Comparison of ENCODE assay signal across 10 cellular contexts in genomic region chr3:179046497-179047353, GRCh38. TPM values are rescaled to one million over a fixed set of nuclear protein-coding genes. Genes with fewer than 3 reads are reported as not detected.
DNase-seq lines count a peak whose midpoint lies in the region; ATAC-seq, FAIRE-seq and TF ChIP-seq lines count a peak whose summit lies in the region.
"Had no signal": no experiment of that assay in that cellular context is flagged by ENCODE, and none has a peak within 500 bp of the region (broad histone marks: within the 10 kb centered on the region; RNA-seq: fewer than 3 reads in every experiment).

No MANE protein-coding gene starts in this region.

- intact Hi-C loops in K562 (cut with micrococcal nuclease), result no loop called here
- intact Hi-C loops in sciatic nerve (cut with DNase I), result no loop called here
- intact Hi-C loops in Caco-2 (cut with micrococcal nuclease; ENCODE audit: unreplicated experiment), result no loop called here

- 56% methylated on average over 8 of the region's 8 CpGs for WGBS in K562 (ENCODE audit: insufficient coverage, low coverage, missing lambda C conversion rate)

- H3K9me3 Mint-ChIP-seq in Caco-2 (ENCODE audit: unreplicated experiment), result peaks cover 3% of the 10 kb centered on the region
- peaks cover 6% of the 10 kb centered on the region for H3K9me3 Mint-ChIP-seq in glutamatergic neuron (ENCODE audit: unreplicated experiment)

- H3K4me1 ChIP-seq in DND-41 (ENCODE audit: insufficient read depth, low read length) (peaks cover 11% of the 10 kb centered on the region), K562 (replicated peaks in 1 of 2; ENCODE audit: control insufficient read depth in 2 of 2, insufficient read depth in 2 of 2, low read length in 2 of 2) (no peaks in the 10 kb centered on the region), Caco-2 (no peaks in the 10 kb centered on the region)

- no peaks in the 10 kb centered on the region for H3K36me3 Mint-ChIP-seq in Caco-2 (ENCODE audit: insufficient read depth, unreplicated experiment)
- H3K36me3 Mint-ChIP-seq in glutamatergic neuron (ENCODE audit: unreplicated experiment), result peaks cover 14% of the 10 kb centered on the region

- H3K27me3 Mint-ChIP-seq in Caco-2 (ENCODE audit: insufficient read depth, unreplicated experiment) (no peaks in the 10 kb centered on the region), glutamatergic neuron (ENCODE audit: unreplicated experiment) (peaks cover 2% of the 10 kb centered on the region)

- POLR2A ChIA-PET in K562 (lab: Yijun Ruan, JAX) (interaction anchor here (0.6 to 1.3 kb wide), 5 partner anchors 10 to 26 kb away, joined by 3 to 8 read pairs (median 3); no protein-coding TSS in a partner anchor), Caco-2 (lab: Charles Lee) (interaction anchor here (0.6 kb wide), 1 partner anchor 278 kb away, joined by 7 read pairs; no protein-coding TSS in a partner anchor)

- H3K4me2 ChIP-seq in DND-41 (ENCODE audit: insufficient read depth, low read length), result no peak overlapping the region
- H3K4me2 ChIP-seq in K562 (ENCODE audit: insufficient read depth, low read length), result no peak overlapping the region

- in situ Hi-C loops in K562 (cut with MboI), result no loop called here

- H3K36me3 ChIP-seq in DND-41 (ENCODE audit: insufficient read depth, low read length) (no peaks in the 10 kb centered on the region), K562 (ENCODE audit: control insufficient read depth, insufficient read depth, low read length) (no peaks in the 10 kb centered on the region), Caco-2 (ENCODE audit: control insufficient read depth, insufficient read depth, low read length) (no peaks in the 10 kb centered on the region)

- ATAC-seq in DND-41 (ENCODE audit: insufficient read depth, low read depth), result peak; percentile 70
- peak; percentile 80 for ATAC-seq in GM19328 (IDR thresholded peaks at IDR 0.05; ENCODE audit: unreplicated experiment)
- ATAC-seq in HG03095 (IDR thresholded peaks at IDR 0.05; ENCODE audit: unreplicated experiment), result peak; percentile 83
- ATAC-seq in K562, result peak; percentile 79
- ATAC-seq in sciatic nerve, result no peak

- H3K27ac ChIP-seq in DND-41 (ENCODE audit: low read length) (peak overlapping the region; percentile 23; the same call in 1 of the 2 replicates), K562 (ENCODE audit: extremely low read depth, low read depth, low read length) (no peak overlapping the region)
- H3K27ac ChIP-seq: epithelial cell of prostate had no signal

- no peak for TF ChIP-seq POLR2A in K562 (conservative IDR thresholded peaks at IDR 0.05)

- no peak for TF ChIP-seq CTCF in DND-41 (IDR thresholded peaks at IDR 0.05; ENCODE audit: borderline replicate concordance, extremely low read depth, low read length, poor library complexity, severe bottlenecking)
- no peak for TF ChIP-seq CTCF in K562 (IDR thresholded peaks at IDR 0.05 in 2 of 3, conservative IDR thresholded peaks at IDR 0.05 in 1 of 3; ENCODE audit: insufficient read depth in 2 of 3, low read depth in 1 of 3, low read length in 3 of 3)
- TF ChIP-seq CTCF in Caco-2 (IDR thresholded peaks at IDR 0.05; ENCODE audit: insufficient read depth in 1 of 2, low read depth in 1 of 2, low read length in 1 of 2, severe bottlenecking in 1 of 2, unreplicated experiment in 1 of 2), result no peak
- no peak for TF ChIP-seq CTCF in glutamatergic neuron (IDR thresholded peaks at IDR 0.05; ENCODE audit: partially characterized antibody, unreplicated experiment)

- TF ChIP-seq RAD21 in K562 (CRISPR knock-in tag; conservative IDR thresholded peaks at IDR 0.05 in 1 of 2, IDR thresholded peaks at IDR 0.05 in 1 of 2), result 0 out of 4 replicates have a peak, but pooled peaks of 1 of the 2 experiments have one; percentile 1

- no peak for FAIRE-seq in K562 (lab: Jason Lieb, UNC)

- H2AFZ ChIP-seq in DND-41 (ENCODE audit: low read depth, low read length), result no peak overlapping the region
- no peak overlapping the region for H2AFZ ChIP-seq in K562 (ENCODE audit: low read depth, low read length)

- BruUV-seq in K562 (replicated peaks; lab: Mats Ljungman, UMichigan), result no TSS peak
- BruUV-seq in Caco-2 (replicated peaks; lab: Mats Ljungman, UMichigan), result no TSS peak

- no peaks in the 10 kb centered on the region for H3K27me3 ChIP-seq in DND-41 (ENCODE audit: insufficient read depth, low read length, poor library complexity)
- H3K27me3 ChIP-seq in K562 (ENCODE audit: control insufficient read depth in 2 of 2, insufficient read depth in 2 of 2, low read length in 2 of 2), result no peaks in the 10 kb centered on the region
- H3K27me3 ChIP-seq in Caco-2 (replicated peaks; ENCODE audit: control insufficient read depth, insufficient read depth, low read length), result no peaks in the 10 kb centered on the region

- H3K4me1 Mint-ChIP-seq in Caco-2 (ENCODE audit: low read depth, unreplicated experiment) (no peaks in the 10 kb centered on the region), glutamatergic neuron (ENCODE audit: low read depth, unreplicated experiment) (peaks cover 3% of the 10 kb centered on the region)

- H3K9me3 ChIP-seq in DND-41 (ENCODE audit: insufficient read depth, low read length, severe bottlenecking) (no peaks in the 10 kb centered on the region), K562 (replicated peaks; ENCODE audit: control insufficient read depth, insufficient read depth, low read depth, low read length) (no peaks in the 10 kb centered on the region), Caco-2 (no peaks in the 10 kb centered on the region)

- H3K27ac Mint-ChIP-seq in Caco-2 (ENCODE audit: unreplicated experiment) (no peak overlapping the region), glutamatergic neuron (ENCODE audit: unreplicated experiment) (no peak overlapping the region)

- CTCF ChIA-PET in K562 (lab: Yijun Ruan, JAX; ENCODE audit: low intra/inter-chr PET ratio) (no interaction called here), Caco-2 (lab: Charles Lee) (no interaction called here)

- H3K9ac ChIP-seq in DND-41 (ENCODE audit: low read depth, low read length) (no peak overlapping the region), K562 (ENCODE audit: insufficient read depth in 1 of 2, low read depth in 2 of 2, low read length in 2 of 2) (peak overlapping the region in 1 of 2 experiments; percentile 29; a peak in 1 of 4 replicates)

- peak; percentile 41 for DNase-seq in DND-41
- no peak for DNase-seq in K562 (ENCODE audit: extremely low read depth in 1 of 4, low spot score in 3 of 4)
- DNase-seq in sciatic nerve (ENCODE audit: low spot score), result no peak
- DNase-seq in Caco-2, result no peak
- no peak for DNase-seq in NCI-H446 (lab: John Stamatoyannopoulos, UW)
- no peak for DNase-seq in glutamatergic neuron

- H3K9me1 ChIP-seq in K562 (ENCODE audit: control insufficient read depth, insufficient read depth, low read length), result no peaks in the 10 kb centered on the region

- H4K20me1 ChIP-seq in DND-41 (ENCODE audit: insufficient read depth, low read length), result no peaks in the 10 kb centered on the region
- H4K20me1 ChIP-seq in K562 (replicated peaks; ENCODE audit: control insufficient read depth, insufficient read depth, low read length), result no peaks in the 10 kb centered on the region

- no peak overlapping the region for H3K4me3 ChIP-seq in DND-41 (ENCODE audit: low read depth in 1 of 2, low read length in 2 of 2)
- no peak overlapping the region for H3K4me3 ChIP-seq in K562
- H3K4me3 ChIP-seq in Caco-2 (ENCODE audit: low read depth, low read length), result no peak overlapping the region
- H3K4me3 ChIP-seq: skin epidermis had no signal

- TF ChIP-seq EP300 in K562 (IDR thresholded peaks at IDR 0.05; ENCODE audit: low read length), result no peak

- H3K4me3 Mint-ChIP-seq in Caco-2 (ENCODE audit: unreplicated experiment), result no peak overlapping the region
- H3K4me3 Mint-ChIP-seq in glutamatergic neuron (ENCODE audit: unreplicated experiment), result no peak overlapping the region

- H3K79me2 ChIP-seq in DND-41 (ENCODE audit: insufficient read depth, low read length) (no peaks in the 10 kb centered on the region), K562 (ENCODE audit: control insufficient read depth, insufficient read depth, low read length) (no peaks in the 10 kb centered on the region; the same call in 2 of the 3 replicates)

TF ChIP-seq in K562, 482 proteins besides CTCF, POLR2A, EP300 and RAD21 (continues in another document):
- TF ChIP-seq HMG20B (CRISPR knock-in tag; IDR thresholded peaks at IDR 0.05), result no peak
- peak; percentile 10 for TF ChIP-seq MEIS2 (IDR thresholded peaks at IDR 0.05; ENCODE audit: partially characterized antibody)
- no peak for TF ChIP-seq KDM2B (CRISPR knock-in tag; IDR thresholded peaks at IDR 0.05)
- TF ChIP-seq SMARCE1 (IDR thresholded peaks at IDR 0.05), result no peak

RNA-seq across cellular contexts. Expression of gene ZMAT3, which starts 24.9 kb away (rescaled TPM):
- total RNA-seq in K562 (2011; cell fraction: chromatin; rRNA removed; ENCODE audit: low replicate concordance), result 4.6 and 8.5 TPM in 2 replicates
- 5.2 and 5.5 TPM in 2 replicates for total RNA-seq in K562 (2011; cell fraction: nucleolus; rRNA removed)
- total RNA-seq in K562 (2011; cell fraction: nucleoplasm; rRNA removed), result 4.4 and 8.9 TPM in 2 replicates
- 1.3 and 1.6 TPM in 2 replicates for total RNA-seq in K562 (2014; rRNA removed)
- total RNA-seq in K562 (2014; rRNA removed; fragmentation: Illumina TruSeq; extraction: Trizol), result 4.1 and 4.3 TPM in 2 replicates
- total RNA-seq in K562 (2015; rRNA removed; fragmentation: Illumina TruSeq; extraction: Trizol), result 4.0 and 4.3 TPM in 2 replicates
- total RNA-seq in K562 (2021), result 5.1 and 6.5 TPM in 2 replicates
- polyA plus RNA-seq in K562 (2011; rRNA removed), result 4.5 and 4.8 TPM in 2 replicates
- polyA plus RNA-seq in K562 (2011; cell fraction: cytosol; rRNA removed), result 2.3 and 2.8 TPM in 2 replicates
- 1.8 and 3.4 TPM in 2 replicates for polyA plus RNA-seq in K562 (2011; cell fraction: nucleus; rRNA removed)
- polyA plus RNA-seq in K562 (2012), result 3.5 and 4.5 TPM in 2 replicates
- 3.6 and 3.9 TPM in 2 replicates for polyA plus RNA-seq in K562 (2014; fragmentation: Illumina TruSeq; extraction: Trizol)
- 1 to 10 TPM in 1 of 2 experiments, under 1 TPM in 1; 0.87 to 1.2 TPM for polyA plus RNA-seq in K562 (2014; fragmentation: Nextera tagmentation; extraction: Ambion mirVana)
- polyA plus RNA-seq in K562 (2014; rRNA removed), result 1.8 and 2.6 TPM in 2 replicates
- 11.3 and 12.6 TPM in 2 replicates for polyA minus RNA-seq in K562 (2011; rRNA and poly(A)+ RNA removed)
- 7.2 and 9.5 TPM in 2 replicates for polyA minus RNA-seq in K562 (2011; cell fraction: cytosol; rRNA and poly(A)+ RNA removed)
- polyA minus RNA-seq in K562 (2011; cell fraction: nucleus; rRNA and poly(A)+ RNA removed), result 3.5 and 4.1 TPM in 2 replicates
- 19.9 TPM for total RNA-seq in sciatic nerve
- total RNA-seq in Caco-2 (2022), result 7.6 and 8.8 TPM in 2 replicates
- total RNA-seq in glutamatergic neuron (ENCODE audit: unreplicated experiment), result 14.0 TPM
